Comparison of ENCODE assay signal across 9 cellular contexts in the genomic region with DNA sequence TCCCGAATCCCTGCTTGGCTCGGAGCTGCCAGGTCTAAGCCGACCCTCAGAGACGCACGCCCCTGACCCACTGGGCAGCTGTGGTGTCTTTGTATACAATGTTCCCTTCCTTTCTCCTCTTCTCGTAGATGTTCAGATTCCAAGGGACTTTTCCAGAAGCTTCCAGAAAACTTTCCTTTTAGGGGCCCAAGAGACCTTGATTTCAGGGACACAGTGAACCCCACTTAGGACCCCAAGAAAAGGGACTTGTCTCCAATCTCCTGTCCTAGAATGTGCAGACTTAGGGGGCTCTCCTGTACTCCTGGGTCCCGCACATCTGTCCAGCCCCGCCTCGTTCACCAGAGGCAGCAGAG.
DNase-seq lines count a peak whose midpoint lies in the region; ATAC-seq and TF ChIP-seq lines count a peak whose summit lies in the region.
"Had no signal": no experiment of that assay in that cellular context is flagged by ENCODE, and none has a peak within 500 bp of the region (broad histone marks: within the 10 kb centered on the region; RNA-seq: fewer than 3 reads in every experiment).

No MANE protein-coding gene starts in this region.

- BruUV-seq in IMR-90 (replicated peaks; lab: Mats Ljungman, UMichigan): no TSS peak

- H3K27me3 ChIP-seq in SK-N-SH (ENCODE audit: insufficient read depth) (peaks cover 8% of the 10 kb centered on the region; the same call in 1 of the 2 replicates), IMR-90 (ENCODE audit: control insufficient read depth, insufficient read depth, low read length) (peaks cover 12% of the 10 kb centered on the region), psoas muscle (ENCODE audit: insufficient read depth in 3 of 3, low read length in 2 of 3) (peaks cover 0 to 82% (median 24%) of the 10 kb centered on the region in 3 donors)

- no peak for TF ChIP-seq CTCF in SK-N-SH (IDR thresholded peaks at IDR 0.05)
- no peak for TF ChIP-seq CTCF in IMR-90 (conservative IDR thresholded peaks at IDR 0.05; ENCODE audit: low read depth, low read length)
- no peak for TF ChIP-seq CTCF in coronary artery (IDR thresholded peaks at IDR 0.05)
- no peak for TF ChIP-seq CTCF in psoas muscle (IDR thresholded peaks at IDR 0.05)

- in situ Hi-C loops in IMR-90 (cut with MboI; ENCODE audit: low sequenced_read_pairs): no loop called here

- no peaks in the 10 kb centered on the region for H3K36me3 ChIP-seq in SK-N-SH (replicated peaks in 1 of 2; ENCODE audit: control insufficient read depth in 1 of 2, insufficient read depth in 2 of 2, low read length in 1 of 2)
- no peaks in the 10 kb centered on the region for H3K36me3 ChIP-seq in IMR-90 (ENCODE audit: control insufficient read depth, insufficient read depth, low read length)
- no peaks in the 10 kb centered on the region for H3K36me3 ChIP-seq in psoas muscle (ENCODE audit: insufficient read depth in 1 of 2, low read depth in 1 of 2)
- H3K36me3 ChIP-seq: neutrophil had no signal

- DNase-seq in SK-N-SH (peak; percentile 37), IMR-90 (no peak), coronary artery (ENCODE audit: low spot score) (no peak), psoas muscle (no peak), Ammon's horn (ENCODE audit: low spot score) (no peak), SKM-1 (lab: John Stamatoyannopoulos, UW; ENCODE audit: unreplicated experiment) (no peak)

- TF ChIP-seq POLR2A in IMR-90 (IDR thresholded peaks at IDR 0.05; ENCODE audit: low read depth, low read length): no peak

- no peak overlapping the region for H3K14ac ChIP-seq in IMR-90 (replicated peaks; ENCODE audit: low read depth, low read length)

- H3K79me2 ChIP-seq in SK-N-SH (ENCODE audit: insufficient read depth): no peaks in the 10 kb centered on the region

- no peak overlapping the region for H3K56ac ChIP-seq in IMR-90 (ENCODE audit: extremely low read depth, insufficient read depth, low read length)

- H3K79me1 ChIP-seq in IMR-90 (ENCODE audit: low read depth in 1 of 2, low read length in 2 of 2): no peaks in the 10 kb centered on the region

- CTCF ChIA-PET in SK-N-SH (lab: Yijun Ruan, JAX) (interaction anchor here (0.6 to 10.0 kb wide), 78 partner anchors 9 to 641 kb away, joined by 3 to 106 read pairs (median 4); a partner anchor contains a TSS), IMR-90 (lab: Yijun Ruan, JAX) (interaction anchor here (0.7 to 1.1 kb wide), 2 partner anchors 15 to 534 kb away, joined by 3 to 4 read pairs; no protein-coding TSS in a partner anchor)

- H3K4me1 ChIP-seq in SK-N-SH (ENCODE audit: control insufficient read depth in 1 of 2, insufficient read depth in 2 of 2, low read depth in 1 of 2, low read length in 1 of 2) (peaks cover 0 to 25% of the 10 kb centered on the region in 2 experiments; a peak in 2 of 4 replicates), IMR-90 (ENCODE audit: control insufficient read depth, insufficient read depth, low read length) (no peaks in the 10 kb centered on the region), psoas muscle (no peaks in the 10 kb centered on the region)

- H3K23ac ChIP-seq in IMR-90 (ENCODE audit: low read depth, low read length): no peak overlapping the region

- H3K4me2 ChIP-seq in SK-N-SH: peak overlapping the region; percentile 74
- no peak overlapping the region for H3K4me2 ChIP-seq in IMR-90 (ENCODE audit: low read depth, low read length)

- no peak overlapping the region for H2AK5ac ChIP-seq in IMR-90 (ENCODE audit: low read depth, low read length)

- H2BK120ac ChIP-seq in IMR-90 (ENCODE audit: low read depth, low read length): no peak overlapping the region

- intact Hi-C loops in IMR-90 (cut with micrococcal nuclease): loop anchor here (5.0 to 10.0 kb wide), 2 partner anchors 319 to 532 kb away; no protein-coding TSS in a partner anchor
- intact Hi-C loops in psoas muscle (cut with DNase I): loop anchor here (10.0 kb wide), 2 partner anchors 319 to 539 kb away; no protein-coding TSS in a partner anchor

- TF ChIP-seq RAD21 in SK-N-SH (IDR thresholded peaks at IDR 0.05; ENCODE audit: low read length) (no peak), IMR-90 (IDR thresholded peaks at IDR 0.05; ENCODE audit: low read length) (no peak)

- dilution Hi-C loops in IMR-90 (cut with HindIII; ENCODE audit: low sequenced_read_pairs, unreplicated experiment): no loop called here

- no peak overlapping the region for H4K8ac ChIP-seq in IMR-90 (ENCODE audit: low read depth in 2 of 2, low read length in 2 of 2)

- no peak overlapping the region for H2BK15ac ChIP-seq in IMR-90 (ENCODE audit: low read depth, low read length)

- H3K18ac ChIP-seq in IMR-90 (ENCODE audit: low read depth, low read length): no peak overlapping the region

- no peak overlapping the region for H2BK20ac ChIP-seq in IMR-90 (ENCODE audit: low read depth, low read length)

- no peaks in the 10 kb centered on the region for H4K20me1 ChIP-seq in SK-N-SH (ENCODE audit: insufficient read depth)
- no peaks in the 10 kb centered on the region for H4K20me1 ChIP-seq in IMR-90 (ENCODE audit: insufficient read depth, low read length)

- no peak overlapping the region for H3K4ac ChIP-seq in IMR-90 (ENCODE audit: low read depth, low read length)

- H3K9me2 ChIP-seq in SK-N-SH: no peaks in the 10 kb centered on the region

- H3K9me1 ChIP-seq in IMR-90 (ENCODE audit: insufficient read depth, low read length): no peaks in the 10 kb centered on the region

- ATAC-seq in SK-N-SH treated with all-trans-retinoic acid at 6 μM for 48 hours (no peak), IMR-90 (ENCODE audit: low read depth) (no peak), psoas muscle (no peak), GM21528 (IDR thresholded peaks at IDR 0.05; ENCODE audit: low FRiP score, unreplicated experiment) (no peak)

- H3F3A ChIP-seq in SK-N-SH (replicated peaks; ENCODE audit: insufficient read depth): no peaks in the 10 kb centered on the region

- 32% methylated on average over 9 of the region's 9 CpGs for WGBS in SK-N-SH (ENCODE audit: low lambda C conversion rate)
- WGBS in IMR-90 (ENCODE audit: extremely low coverage in 2 of 2, insufficient read length in 1 of 2), 2 experiments: 75% methylated on average over 2 of the region's 9 CpGs; no CpG with 5 or more reads in 1 of the 2 experiments
- WGBS in psoas muscle, 3 donors: 12 to 26% (median 16%) methylated on average over 9 of the region's 9 CpGs

- H3K9ac ChIP-seq in SK-N-SH (no peak overlapping the region), IMR-90 (ENCODE audit: low read depth, low read length) (no peak overlapping the region)

- no peak overlapping the region for H2AK9ac ChIP-seq in IMR-90 (replicated peaks; ENCODE audit: low read depth, low read length, poor library complexity)

- H3K9me3 ChIP-seq in SK-N-SH: no peaks in the 10 kb centered on the region
- H3K9me3 ChIP-seq in IMR-90 (ENCODE audit: control insufficient read depth, insufficient read depth, low read length): no peaks in the 10 kb centered on the region
- no peaks in the 10 kb centered on the region for H3K9me3 ChIP-seq in psoas muscle
- H3K9me3 ChIP-seq: neutrophil had no signal

- no peak overlapping the region for H4K5ac ChIP-seq in IMR-90 (ENCODE audit: low read depth, low read length)

- H3K4me3 ChIP-seq in SK-N-SH (ENCODE audit: low read depth in 2 of 2, low read length in 1 of 2) (peak overlapping the region; percentile 21 to 58; a peak in 3 of 4 replicates), IMR-90 (ENCODE audit: insufficient read depth, low read depth, low read length) (no peak overlapping the region), coronary artery (peak overlapping the region; percentile 32), psoas muscle (peak overlapping the region; percentile 15)

- POLR2A ChIA-PET in SK-N-SH (lab: Yijun Ruan, JAX) (interaction anchor here (1.2 to 1.9 kb wide), 2 partner anchors 52 to 372 kb away, joined by 3 to 5 read pairs; a partner anchor contains a TSS), IMR-90 (lab: Charles Lee; ENCODE audit: unreplicated experiment) (no interaction called here)

- H2BK5ac ChIP-seq in IMR-90 (ENCODE audit: low read depth, low read length, poor library complexity, severe bottlenecking): no peak overlapping the region

- TF ChIP-seq EP300 in SK-N-SH (IDR thresholded peaks at IDR 0.05; ENCODE audit: borderline replicate concordance in 1 of 2, low read depth in 1 of 2, low read length in 1 of 2): no peak

- H3K27ac ChIP-seq in SK-N-SH (ENCODE audit: low read depth in 2 of 2, low read length in 1 of 2) (peak overlapping the region in 1 of 2 experiments; percentile 50; a peak in 1 of 4 replicates), IMR-90 (ENCODE audit: insufficient read depth, low read length) (no peak overlapping the region), coronary artery (no peak overlapping the region), psoas muscle (no peak overlapping the region)
- H3K27ac ChIP-seq: neutrophil had no signal

- H4K91ac ChIP-seq in IMR-90 (ENCODE audit: insufficient read depth, low read depth, low read length): no peak overlapping the region

- H2AFZ ChIP-seq in SK-N-SH (ENCODE audit: low read depth) (no peak overlapping the region), IMR-90 (replicated peaks; ENCODE audit: low read length, poor library complexity) (peak overlapping the region; percentile 1)

TF ChIP-seq in SK-N-SH, 30 proteins besides CTCF, POLR2A, EP300 and RAD21:
- TF ChIP-seq FOXM1 (IDR thresholded peaks at IDR 0.05; ENCODE audit: low read depth): no peak

TF ChIP-seq in SK-N-SH treated with all-trans-retinoic acid at 6 μM for 48 hours, 23 proteins besides CTCF, POLR2A, EP300 and RAD21 (continues in another document):
- TF ChIP-seq ZNF70 (CRISPR knock-in tag; IDR thresholded peaks at IDR 0.05) (no peak), ISL1 (CRISPR knock-in tag; IDR thresholded peaks at IDR 0.05) (no peak), OSR1 (CRISPR knock-in tag; IDR thresholded peaks at IDR 0.05) (no peak), RARB (CRISPR knock-in tag; IDR thresholded peaks at IDR 0.05) (no peak), ZNF8 (CRISPR knock-in tag; IDR thresholded peaks at IDR 0.05) (no peak)

TF ChIP-seq in IMR-90, 13 proteins besides CTCF, POLR2A, EP300 and RAD21:
- TF ChIP-seq, protein P1, sequence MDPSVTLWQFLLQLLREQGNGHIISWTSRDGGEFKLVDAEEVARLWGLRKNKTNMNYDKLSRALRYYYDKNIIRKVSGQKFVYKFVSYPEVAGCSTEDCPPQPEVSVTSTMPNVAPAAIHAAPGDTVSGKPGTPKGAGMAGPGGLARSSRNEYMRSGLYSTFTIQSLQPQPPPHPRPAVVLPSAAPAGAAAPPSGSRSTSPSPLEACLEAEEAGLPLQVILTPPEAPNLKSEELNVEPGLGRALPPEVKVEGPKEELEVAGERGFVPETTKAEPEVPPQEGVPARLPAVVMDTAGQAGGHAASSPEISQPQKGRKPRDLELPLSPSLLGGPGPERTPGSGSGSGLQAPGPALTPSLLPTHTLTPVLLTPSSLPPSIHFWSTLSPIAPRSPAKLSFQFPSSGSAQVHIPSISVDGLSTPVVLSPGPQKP (IDR thresholded peaks at IDR 0.05; ENCODE audit: borderline replicate concordance, low read depth, low read length): no peak
- TF ChIP-seq BHLHE40 (IDR thresholded peaks at IDR 0.05; ENCODE audit: low read depth, low read length): no peak
- no peak for TF ChIP-seq SMC3 (IDR thresholded peaks at IDR 0.05; ENCODE audit: low read depth, low read length)
